Comparison of ENCODE assay signal across 8 cellular contexts in genomic region chr6:36123270-36124139, GRCh38. TPM values are rescaled to one million over a fixed set of nuclear protein-coding genes. Genes with fewer than 3 reads are reported as not detected.
DNase-seq lines count a peak whose midpoint lies in the region; ATAC-seq and TF ChIP-seq lines count a peak whose summit lies in the region.

No MANE protein-coding gene starts in this region.

- ATAC-seq in HG02798 (IDR thresholded peaks at IDR 0.05; ENCODE audit: poor library complexity, unreplicated experiment) (peak; percentile 69), activated B cell treated with CpG ODN at 0.5 μM for 24 hours (ENCODE audit: low read depth) (peak; percentile 73), HG02970 (IDR thresholded peaks at IDR 0.05; ENCODE audit: low FRiP score, unreplicated experiment) (no peak)

- CTCF ChIA-PET in activated B cell treated with CpG ODN at 0.5 μM for 24 hours (lab: Charles Lee) (interaction anchor here (0.6 to 1.6 kb wide), 9 partner anchors 8 to 456 kb away, joined by 3 to 15 read pairs (median 3); no protein-coding TSS in a partner anchor), mammary epithelial cell (lab: Charles Lee; ENCODE audit: low non-redundant PET) (interaction anchor here (0.6 kb wide), 1 partner anchor 217 kb away, joined by 12 read pairs; no protein-coding TSS in a partner anchor)

- no peaks in the 10 kb centered on the region for H3K27me3 ChIP-seq in mammary epithelial cell (ENCODE audit: insufficient read depth, low read length)

- BruUV-seq in mammary epithelial cell (replicated peaks; lab: Mats Ljungman, UMichigan), result no TSS peak

- peaks cover 73% of the 10 kb centered on the region for H3K4me1 Mint-ChIP-seq in activated B cell treated with CpG ODN at 0.5 μM for 24 hours

- TF ChIP-seq CTCF in GM10266 (IDR thresholded peaks at IDR 0.05; ENCODE audit: control insufficient read depth, insufficient read depth, low read depth, missing control alignments), result peak; percentile 86
- TF ChIP-seq CTCF in activated B cell treated with CpG ODN at 0.5 μM for 24 hours (IDR thresholded peaks at IDR 0.05), result no peak
- TF ChIP-seq CTCF in mammary epithelial cell (conservative IDR thresholded peaks at IDR 0.05 in 1 of 2, IDR thresholded peaks at IDR 0.05 in 1 of 2; ENCODE audit: extremely low read depth in 1 of 2, insufficient read depth in 1 of 2, low read depth in 1 of 2, low read length in 2 of 2), result peak; percentile 68 to 87

- H3K9ac ChIP-seq in mammary epithelial cell (ENCODE audit: insufficient read depth, low read length), result no peak overlapping the region

- no peak overlapping the region for H3K4me2 ChIP-seq in mammary epithelial cell (ENCODE audit: insufficient read depth, low read depth, low read length)

- H3K27me3 Mint-ChIP-seq in activated B cell treated with CpG ODN at 0.5 μM for 24 hours, result no peaks in the 10 kb centered on the region

- no peaks in the 10 kb centered on the region for H3K9me3 Mint-ChIP-seq in activated B cell treated with CpG ODN at 0.5 μM for 24 hours

- 82% methylated on average over 4 of the region's 10 CpGs for WGBS in mammary epithelial cell (ENCODE audit: low coverage, missing lambda C conversion rate)

- H3K4me3 ChIP-seq in mammary epithelial cell (replicated peaks in 1 of 3; ENCODE audit: insufficient read depth in 1 of 3, low read depth in 2 of 3, low read length in 3 of 3), result no peak overlapping the region

- H2AFZ ChIP-seq in mammary epithelial cell (ENCODE audit: low read depth, low read length), result no peak overlapping the region

- H3K36me3 ChIP-seq in mammary epithelial cell (ENCODE audit: insufficient read depth, low read length), result no peaks in the 10 kb centered on the region

- dilution Hi-C loops in mammary epithelial cell (cut with HindIII; ENCODE audit: low sequenced_read_pairs), result no loop called here

- peaks cover 15% of the 10 kb centered on the region for H3K4me1 ChIP-seq in mammary epithelial cell (ENCODE audit: insufficient read depth, low read length)

- no peaks in the 10 kb centered on the region for H4K20me1 ChIP-seq in mammary epithelial cell (ENCODE audit: insufficient read depth, low read length)

- peak overlapping the region; percentile 41 for H3K4me3 Mint-ChIP-seq in activated B cell treated with CpG ODN at 0.5 μM for 24 hours

- intact Hi-C loops in activated B cell treated with CpG ODN at 0.5 μM for 24 hours (cut with micrococcal nuclease) (loop anchor here (1.0 kb wide), 4 partner anchors 8 to 237 kb away; partner anchors contain the start of gene BRPF3), mammary epithelial cell (cut with micrococcal nuclease) (loop anchor here (1.0 kb wide), 3 partner anchors 74 to 237 kb away; no protein-coding TSS in a partner anchor)

- H3K27ac Mint-ChIP-seq in activated B cell treated with CpG ODN at 0.5 μM for 24 hours, result peak overlapping the region; percentile 86

- DNase-seq in GM10266 (ENCODE audit: extremely low spot score) (peak; percentile 83), NCI-H2171 treated with DMSO at 0.1 percent for 48 hours (lab: John Stamatoyannopoulos, UW) (peak; percentile 54), activated B cell treated with CpG ODN at 0.5 μM for 24 hours (peak; percentile 72), mammary epithelial cell (peak; percentile 64), kidney tubule cell (ENCODE audit: low spot score) (peak; percentile 78)
- peak; percentile 85 for DNase-seq in stimulated activated CD4-positive, alpha-beta T cell treated with anti-CD3 and anti-CD28 coated beads, Interleukin-2, amount 100 ng/mL, for 4 hours (ENCODE audit: low read depth)

- no peaks in the 10 kb centered on the region for H3K9me3 ChIP-seq in mammary epithelial cell (replicated peaks; ENCODE audit: insufficient read depth, low read length)

- no peaks in the 10 kb centered on the region for H3K36me3 Mint-ChIP-seq in activated B cell treated with CpG ODN at 0.5 μM for 24 hours (ENCODE audit: low read depth)

- H3K27ac ChIP-seq in mammary epithelial cell (ENCODE audit: insufficient read depth, low read depth, low read length), result no peak overlapping the region

- in situ Hi-C loops in mammary epithelial cell (cut with MboI; ENCODE audit: low sequenced_read_pairs in 2 of 2), result loop anchor here (5.0 to 10.0 kb wide), 2 partner anchors 71 to 239 kb away; partner anchors contain the start of gene BRPF3 (in 1 of the 2)

- POLR2A ChIA-PET in activated B cell treated with CpG ODN at 0.5 μM for 24 hours (lab: Charles Lee), result interaction anchor here (0.6 to 1.2 kb wide), 8 partner anchors 13 to 862 kb away, joined by 3 to 17 read pairs (median 4); partner anchors contain the start of genes BRPF3 and MTCH1

- no peaks in the 10 kb centered on the region for H3K79me2 ChIP-seq in mammary epithelial cell (ENCODE audit: insufficient read depth, low read length)

RNA-seq across cellular contexts. Expression of gene MAPK13, which starts 6.8 kb away (rescaled TPM):
- total RNA-seq in activated B cell treated with CpG ODN at 0.5 μM for 24 hours (20.1 and 22.7 TPM in 2 replicates), mammary epithelial cell (10 to 100 TPM; 11.8 to 11.9 TPM)
- 23.6 TPM for polyA plus RNA-seq in mammary epithelial cell
- 37.9 TPM for polyA minus RNA-seq in mammary epithelial cell
